Comparison of ENCODE assay signal across 13 cellular contexts in genomic region chr10:4546931-4547330, GRCh38.
"Had no signal": no experiment of that assay in that cellular context is flagged by ENCODE, and none has a peak within 500 bp of the region (broad histone marks: within the 10 kb centered on the region; RNA-seq: fewer than 3 reads in every experiment).

No MANE protein-coding gene starts in this region.

- H3K9me3 ChIP-seq: psoas muscle, right lobe of liver, SJSA1, thyroid gland, uterus had no signal

- ATAC-seq: esophagus mucosa; psoas muscle; right lobe of liver; stimulated activated memory B cell treated with anti-CD40 and anti-IgM and Interleukin-4, amounts not matched to agents 10 μg/mL and 1 μg/mL and 100 μg/mL, for 72 hours had no signal

- H3K4me3 ChIP-seq: dorsolateral prefrontal cortex, psoas muscle, right lobe of liver, SJSA1, thyroid gland, uterus had no signal

- H3K27ac Mint-ChIP-seq: activated naive CD8-positive, alpha-beta T cell treated with anti-CD3 and anti-CD28 coated beads, Interleukin-2, amount 10 ng/mL, durations not matched to agents 7 days and 5 days; nephron progenitor cell; stimulated activated memory B cell treated with anti-CD40 and anti-IgM and Interleukin-4, amounts not matched to agents 10 μg/mL and 1 μg/mL and 100 μg/mL, for 72 hours had no signal

- H3K36me3 Mint-ChIP-seq: activated naive CD8-positive, alpha-beta T cell treated with anti-CD3 and anti-CD28 coated beads, Interleukin-2, amount 10 ng/mL, durations not matched to agents 7 days and 5 days; stimulated activated memory B cell treated with anti-CD40 and anti-IgM and Interleukin-4, amounts not matched to agents 10 μg/mL and 1 μg/mL and 100 μg/mL, for 72 hours had no signal

- H3K4me3 Mint-ChIP-seq: activated naive CD8-positive, alpha-beta T cell treated with anti-CD3 and anti-CD28 coated beads, Interleukin-2, amount 10 ng/mL, durations not matched to agents 7 days and 5 days; nephron progenitor cell; stimulated activated memory B cell treated with anti-CD40 and anti-IgM and Interleukin-4, amounts not matched to agents 10 μg/mL and 1 μg/mL and 100 μg/mL, for 72 hours had no signal

- DNase-seq: activated naive CD8-positive, alpha-beta T cell treated with anti-CD3 and anti-CD28 coated beads, Interleukin-2, amount 10 ng/mL, durations not matched to agents 7 days and 5 days; anterior cingulate cortex; dorsolateral prefrontal cortex; nephron progenitor cell; occipital lobe; psoas muscle; right lobe of liver; thyroid gland; uterus had no signal

- FAIRE-seq: bronchial epithelial cell had no signal

- H3K27ac ChIP-seq: dorsolateral prefrontal cortex, psoas muscle, right lobe of liver, SJSA1, thyroid gland, uterus had no signal

- H3K27me3 ChIP-seq: dorsolateral prefrontal cortex, right lobe of liver, SJSA1, thyroid gland, uterus had no signal

- H3K36me3 ChIP-seq: right lobe of liver, SJSA1, thyroid gland, uterus had no signal

- H3K4me1 ChIP-seq: psoas muscle, right lobe of liver, SJSA1, thyroid gland, uterus had no signal

- H3K9me3 Mint-ChIP-seq: activated naive CD8-positive, alpha-beta T cell treated with anti-CD3 and anti-CD28 coated beads, Interleukin-2, amount 10 ng/mL, durations not matched to agents 7 days and 5 days; stimulated activated memory B cell treated with anti-CD40 and anti-IgM and Interleukin-4, amounts not matched to agents 10 μg/mL and 1 μg/mL and 100 μg/mL, for 72 hours had no signal
